ENCODE assay signal across 8 cellular contexts in the genomic region with DNA sequence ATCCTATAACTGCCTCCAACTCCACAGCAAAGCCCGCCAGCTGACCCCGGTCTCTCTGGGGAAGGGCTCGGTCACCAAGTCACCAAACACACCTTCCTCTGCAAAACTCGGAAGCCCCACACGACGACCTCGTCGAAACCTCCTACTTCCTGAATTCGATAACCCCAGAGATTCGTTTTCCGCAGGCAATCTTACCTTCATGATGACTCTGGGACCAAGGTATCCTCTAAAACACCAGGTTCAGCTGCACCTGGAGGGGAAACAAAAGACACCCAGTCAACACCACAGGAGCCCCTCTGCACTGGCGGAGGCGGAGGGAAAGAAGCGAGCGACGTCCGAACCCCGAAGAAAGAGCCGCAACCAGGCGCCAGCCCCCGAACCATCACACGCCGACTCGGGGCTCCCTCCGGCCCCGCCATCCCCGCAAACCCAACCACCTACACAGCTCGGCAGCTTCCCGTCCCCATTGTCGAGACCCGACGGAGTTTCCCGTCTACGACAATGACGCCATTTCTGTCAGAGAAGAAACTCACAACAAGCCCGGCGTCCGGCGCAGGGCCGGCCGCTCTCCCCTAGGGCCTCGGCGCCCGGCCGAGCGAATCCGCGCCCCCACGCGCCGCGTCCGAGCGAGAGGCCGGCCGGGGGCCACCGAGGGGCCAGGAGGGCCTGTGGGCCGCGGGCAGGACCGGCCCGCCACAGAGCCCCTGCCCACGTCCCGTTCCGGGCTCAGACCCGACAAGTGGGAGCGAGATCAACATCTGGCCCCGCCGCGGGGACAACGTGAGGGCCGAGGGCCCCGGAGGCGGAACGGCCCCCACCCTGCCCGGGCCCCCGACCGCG. TPM values are rescaled to one million over a fixed set of nuclear protein-coding genes. Genes with fewer than 3 reads are reported as not detected.
A peak's percentile ranks its signal among the peaks of the same experiment; 100 is the strongest.
DNase-seq lines count a peak whose midpoint lies in the region; ATAC-seq and TF ChIP-seq lines count a peak whose summit lies in the region.

No MANE protein-coding gene starts in this region.

- WGBS in GM23248 (ENCODE audit: low coverage in 1 of 2, low lambda C conversion rate in 2 of 2, missing lambda C conversion rate in 2 of 2), 2 experiments, result 1% methylated on average over 45 to 66 of the region's 78 CpGs

- H3K27ac ChIP-seq in C4-2B, result peak overlapping the region; percentile 99
- peak overlapping the region; percentile 81 for H3K27ac ChIP-seq in GM23248
- peak overlapping the region; percentile 86 for H3K27ac ChIP-seq in muscle layer of duodenum (ENCODE audit: low read length)

- TF ChIP-seq CTCF in C4-2B (conservative IDR thresholded peaks at IDR 0.05), result no peak
- TF ChIP-seq CTCF in epithelial cell of esophagus (IDR thresholded peaks at IDR 0.05; ENCODE audit: insufficient read depth, low read depth, low read length, missing control alignments), result no peak

- peak overlapping the region; percentile 74 for H2AFZ ChIP-seq in GM23248

- peaks cover 25% of the 10 kb centered on the region for H3F3A ChIP-seq in GM23248 (ENCODE audit: insufficient read depth)

- H3K4me1 ChIP-seq in GM23248 (ENCODE audit: insufficient read depth), result peaks cover 43% of the 10 kb centered on the region
- H3K4me1 ChIP-seq in muscle layer of duodenum (ENCODE audit: control insufficient read depth in 1 of 2, insufficient read depth in 2 of 2, low read length in 2 of 2), result peaks cover 13 to 51% of the 10 kb centered on the region in 2 donors

- H3K9me3 ChIP-seq in GM23248 (ENCODE audit: low read depth) (no peaks in the 10 kb centered on the region), muscle layer of duodenum (ENCODE audit: control insufficient read depth in 1 of 2, low read length in 2 of 2) (no peaks in the 10 kb centered on the region)

- no peak for ATAC-seq in esophagus mucosa

- H4K20me1 ChIP-seq in GM23248 (ENCODE audit: insufficient read depth), result peaks cover 29% of the 10 kb centered on the region; the same call in 1 of the 2 replicates

- H3K27me3 ChIP-seq in GM23248 (replicated peaks; ENCODE audit: insufficient read depth), result no peaks in the 10 kb centered on the region
- H3K27me3 ChIP-seq in muscle layer of duodenum (ENCODE audit: low read depth, low read length), result no peaks in the 10 kb centered on the region

- peak overlapping the region; percentile 88 for H3K4me2 ChIP-seq in GM23248 (ENCODE audit: unreplicated experiment)

- DNase-seq in GM23248, result peak; percentile 75
- DNase-seq in NOMO-1 (lab: John Stamatoyannopoulos, UW; ENCODE audit: unreplicated experiment in 2 of 2), result peak; percentile 50 to 81
- peak; percentile 49 for DNase-seq in activated T-cell treated with anti-CD3 and anti-CD28 coated beads for 24 hours (ENCODE audit: low read depth)
- peak; percentile 56 for DNase-seq in epithelial cell of esophagus (ENCODE audit: low read depth)
- DNase-seq in stimulated activated CD8-positive, alpha-beta memory T cell treated with anti-CD3 and anti-CD28 coated beads, Interleukin-7, amount 100 ng/mL, for 24 hours (ENCODE audit: low read depth), result peak; percentile 27

- in situ Hi-C loops in GM23248 (cut with MboI), result no loop called here

- H3K36me3 ChIP-seq in GM23248 (ENCODE audit: low read depth) (no peaks in the 10 kb centered on the region), muscle layer of duodenum (ENCODE audit: control insufficient read depth in 1 of 2, insufficient read depth in 2 of 2, low read length in 2 of 2) (peaks cover 0 to 9% of the 10 kb centered on the region in 2 donors)

- H3K4me3 ChIP-seq in GM23248, result peak overlapping the region; percentile 88
- peak overlapping the region; percentile 92 for H3K4me3 ChIP-seq in epithelial cell of esophagus (ENCODE audit: low read length)
- H3K4me3 ChIP-seq in muscle layer of duodenum (ENCODE audit: low read depth in 1 of 2, low read length in 2 of 2), result peak overlapping the region; percentile 85 to 91

- no peaks in the 10 kb centered on the region for H3K9me2 ChIP-seq in GM23248 (ENCODE audit: insufficient read depth)

- peak overlapping the region; percentile 93 for H3K9ac ChIP-seq in GM23248

- peaks cover 85% of the 10 kb centered on the region for H3K79me2 ChIP-seq in GM23248 (ENCODE audit: insufficient read depth)

RNA-seq across cellular contexts. Expression of gene ARID4B, which starts 1.0 kb away (rescaled TPM):
- 15.0 and 17.8 TPM in 2 replicates for total RNA-seq in GM23248 (2014; rRNA removed; shearing (Covaris generic))
- 23.8 and 25.6 TPM in 2 replicates for polyA plus RNA-seq in GM23248 (2016; fragmentation: Nextera tagmentation; extraction: Ambion mirVana)
- total RNA-seq in esophagus mucosa, result 13.5 TPM

RNA-seq across cellular contexts. Expression of gene GGPS1, which starts 1.4 kb away (rescaled TPM):
- total RNA-seq in GM23248 (2014; rRNA removed; shearing (Covaris generic)), result 33.6 and 46.8 TPM in 2 replicates
- 59.4 and 59.9 TPM in 2 replicates for polyA plus RNA-seq in GM23248 (2016; fragmentation: Nextera tagmentation; extraction: Ambion mirVana)
- 21.1 TPM for total RNA-seq in esophagus mucosa

RNA-seq across cellular contexts. Expression of gene TBCE, which starts 40.3 kb away (rescaled TPM):
- total RNA-seq in GM23248 (2014; rRNA removed; shearing (Covaris generic)), result 23.3 and 24.4 TPM in 2 replicates
- 33.8 and 35.3 TPM in 2 replicates for polyA plus RNA-seq in GM23248 (2016; fragmentation: Nextera tagmentation; extraction: Ambion mirVana)
- 17.9 TPM for total RNA-seq in esophagus mucosa
